In genomic region chr18:8977166-8977565, GRCh38 we compare ENCODE assay signal across 20 cellular contexts.
"Had no signal": no experiment of that assay in that cellular context is flagged by ENCODE, and none has a peak within 500 bp of the region (broad histone marks: within the 10 kb centered on the region; RNA-seq: fewer than 3 reads in every experiment).

No MANE protein-coding gene starts in this region.

- DNase-seq: activated CD4-positive, alpha-beta T cell treated with anti-CD3 and anti-CD28 coated beads for 48 hours; activated CD4-positive, alpha-beta T cell treated with anti-CD3 and anti-CD28 coated beads, Interleukin-2, amount 50 U/mL, for 4 hours; activated CD4-positive, CD25-positive, alpha-beta regulatory T cell treated with anti-CD3 and anti-CD28 coated beads, Interleukin-2, amount 50 U/mL, for 72 hours; activated CD8-positive, alpha-beta T cell treated with anti-CD3 and anti-CD28 coated beads, Interleukin-2, amount 10 ng/mL, durations not matched to agents 7 days and 5 days; activated effector memory CD4-positive, alpha-beta T cell treated with Interleukin-2 at 50 U/mL for 16 hours; activated naive CD4-positive, alpha-beta T cell; activated T-cell treated with anti-CD3 and anti-CD28 coated beads, Interleukin-2, amount 50 U/mL, for 24 hours; aorta; central memory CD4-positive, alpha-beta T cell; MM.1S; NCI-H1105; NCI-H1436; NCI-H1694 treated with DMSO at 0.1 percent for 48 hours; NCI-H2029 treated with DMSO at 0.1 percent for 48 hours; NCI-H510A treated with DMSO at 0.1 percent for 48 hours; PC-3; SHP77 treated with DMSO at 0.1 percent for 48 hours had no signal

- H3K27me3 Mint-ChIP-seq: activated naive CD4-positive, alpha-beta T cell treated with anti-CD3 and anti-CD28 coated beads, Interleukin-2, amount 50 U/mL, for 24 hours had no signal

- H3K36me3 Mint-ChIP-seq: activated naive CD4-positive, alpha-beta T cell treated with anti-CD3 and anti-CD28 coated beads, Interleukin-2, amount 50 U/mL, for 24 hours had no signal

- H3K27ac Mint-ChIP-seq: activated CD8-positive, alpha-beta T cell treated with anti-CD3 and anti-CD28 coated beads, Interleukin-2, amount 10 ng/mL, durations not matched to agents 7 days and 5 days; activated naive CD4-positive, alpha-beta T cell treated with anti-CD3 and anti-CD28 coated beads, Interleukin-2, amount 50 U/mL, for 24 hours; activated T-cell treated with anti-CD3 and anti-CD28 coated beads, Interleukin-2, amount 50 U/mL, for 24 hours; activated T-helper 1 cell treated with anti-CD3 and anti-CD28 coated beads, Interleukin-12 subunit alpha, Interleukin-12 subunit beta, Interleukin-2, Interleukin-4 antibody, amounts not matched to agents 30 ng/mL and 10 ng/mL and 1 ng/mL, durations not matched to agents 14 hours and 24 hours and 36 hours; T-helper 1 cell treated with Interleukin-12 subunit alpha and Interleukin-12 subunit beta and Interleukin-4 antibody, amounts not matched to agents 30 μg/mL and 1 μg/mL, for 36 hours had no signal

- ATAC-seq: activated CD8-positive, alpha-beta T cell treated with anti-CD3 and anti-CD28 coated beads, Interleukin-2, amount 10 ng/mL, durations not matched to agents 7 days and 5 days; PC-3 had no signal

- H3K4me3 Mint-ChIP-seq: activated CD8-positive, alpha-beta T cell treated with anti-CD3 and anti-CD28 coated beads, Interleukin-2, amount 10 ng/mL, durations not matched to agents 7 days and 5 days; activated naive CD4-positive, alpha-beta T cell treated with anti-CD3 and anti-CD28 coated beads, Interleukin-2, amount 50 U/mL, for 24 hours; activated T-cell treated with anti-CD3 and anti-CD28 coated beads, Interleukin-2, amount 50 U/mL, for 24 hours; activated T-helper 1 cell treated with anti-CD3 and anti-CD28 coated beads, Interleukin-12 subunit alpha, Interleukin-12 subunit beta, Interleukin-2, Interleukin-4 antibody, amounts not matched to agents 30 ng/mL and 10 ng/mL and 1 ng/mL, durations not matched to agents 14 hours and 24 hours and 36 hours; T-helper 1 cell treated with Interleukin-12 subunit alpha and Interleukin-12 subunit beta and Interleukin-4 antibody, amounts not matched to agents 30 μg/mL and 1 μg/mL, for 36 hours had no signal

- H3K4me1 Mint-ChIP-seq: activated naive CD4-positive, alpha-beta T cell treated with anti-CD3 and anti-CD28 coated beads, Interleukin-2, amount 50 U/mL, for 24 hours had no signal

- H3K9me3 Mint-ChIP-seq: activated naive CD4-positive, alpha-beta T cell treated with anti-CD3 and anti-CD28 coated beads, Interleukin-2, amount 50 U/mL, for 24 hours; activated T-cell treated with anti-CD3 and anti-CD28 coated beads, Interleukin-2, amount 50 U/mL, for 24 hours; activated T-helper 1 cell treated with anti-CD3 and anti-CD28 coated beads, Interleukin-12 subunit alpha, Interleukin-12 subunit beta, Interleukin-2, Interleukin-4 antibody, amounts not matched to agents 30 ng/mL and 10 ng/mL and 1 ng/mL, durations not matched to agents 14 hours and 24 hours and 36 hours; T-helper 1 cell treated with Interleukin-12 subunit alpha and Interleukin-12 subunit beta and Interleukin-4 antibody, amounts not matched to agents 30 μg/mL and 1 μg/mL, for 36 hours had no signal
